Comparison of ENCODE assay signal across 10 cellular contexts in genomic region chr5:394671-395155, GRCh38. TPM values are rescaled to one million over a fixed set of nuclear protein-coding genes. Genes with fewer than 3 reads are reported as not detected.
A peak's percentile ranks its signal among the peaks of the same experiment; 100 is the strongest.
DNase-seq lines count a peak whose midpoint lies in the region; ATAC-seq and TF ChIP-seq lines count a peak whose summit lies in the region.
"Had no signal": no experiment of that assay in that cellular context is flagged by ENCODE, and none has a peak within 500 bp of the region (broad histone marks: within the 10 kb centered on the region; RNA-seq: fewer than 3 reads in every experiment).

No MANE protein-coding gene starts in this region.

- H3K9me3 Mint-ChIP-seq in activated T-cell treated with anti-CD3 and anti-CD28 coated beads, Interleukin-2, amount 50 U/mL, for 4 hours = no peaks in the 10 kb centered on the region
- no peaks in the 10 kb centered on the region for H3K9me3 Mint-ChIP-seq in stimulated activated naive CD8-positive, alpha-beta T cell treated with anti-CD3 and anti-CD28 coated beads, Interleukin-15, amount 100 ng/mL, for 72 hours
- H3K9me3 Mint-ChIP-seq in Calu3 (ENCODE audit: low read depth, unreplicated experiment) = no peaks in the 10 kb centered on the region
- H3K9me3 Mint-ChIP-seq: activated B cell treated with CpG ODN at 0.5 μM for 24 hours had no signal

- no peak for TF ChIP-seq CTCF in Calu3 (IDR thresholded peaks at IDR 0.05; ENCODE audit: unreplicated experiment)

- peak; percentile 22 to 26 for DNase-seq in activated T-cell treated with anti-CD3 and anti-CD28 coated beads, Interleukin-2, amount 50 U/mL, for 48 hours
- DNase-seq in activated T-cell treated with anti-CD3 and anti-CD28 coated beads, Interleukin-2, amount 50 U/mL, for 4 hours = no peak
- peak; percentile 57 for DNase-seq in activated CD8-positive, alpha-beta memory T cell treated with anti-CD3 and anti-CD28 coated beads for 24 hours
- DNase-seq in left lobe of liver (ENCODE audit: low spot score) = peak; percentile 33
- DNase-seq in stimulated activated naive CD8-positive, alpha-beta T cell treated with anti-CD3 and anti-CD28 coated beads, Interleukin-15, amount 100 ng/mL, for 72 hours = peak in 1 of 2 donors; percentile 13
- no peak for DNase-seq in DMS114 treated with DMSO at 0.1 percent for 48 hours (lab: John Stamatoyannopoulos, UW; ENCODE audit: unreplicated experiment)
- no peak for DNase-seq in Calu3
- DNase-seq: activated B cell treated with CpG ODN at 0.5 μM for 24 hours, NCI-H510A treated with DMSO at 0.1 percent for 48 hours had no signal

- CTCF ChIA-PET in Calu3 (lab: Charles Lee) = no interaction called here

- ATAC-seq in activated T-cell treated with anti-CD3 and anti-CD28 coated beads, Interleukin-2, amount 50 U/mL, for 4 hours = no peak
- ATAC-seq in left lobe of liver (no peak), HG03139 (IDR thresholded peaks at IDR 0.05; ENCODE audit: unreplicated experiment) (no peak)
- ATAC-seq in stimulated activated naive CD8-positive, alpha-beta T cell treated with anti-CD3 and anti-CD28 coated beads, Interleukin-15, amount 100 ng/mL, for 72 hours = no peak

- H3K27ac Mint-ChIP-seq in stimulated activated naive CD8-positive, alpha-beta T cell treated with anti-CD3 and anti-CD28 coated beads, Interleukin-15, amount 100 ng/mL, for 72 hours = peak overlapping the region; percentile 69 to 80
- no peak overlapping the region for H3K27ac Mint-ChIP-seq in Calu3 (ENCODE audit: unreplicated experiment)
- H3K27ac Mint-ChIP-seq: activated B cell treated with CpG ODN at 0.5 μM for 24 hours had no signal

- intact Hi-C loops in Calu3 (cut with micrococcal nuclease; ENCODE audit: unreplicated experiment) = no loop called here

- H3K4me1 Mint-ChIP-seq in activated T-cell treated with anti-CD3 and anti-CD28 coated beads, Interleukin-2, amount 50 U/mL, for 4 hours (ENCODE audit: low read depth) = peaks cover 22% of the 10 kb centered on the region
- H3K4me1 Mint-ChIP-seq in stimulated activated naive CD8-positive, alpha-beta T cell treated with anti-CD3 and anti-CD28 coated beads, Interleukin-15, amount 100 ng/mL, for 72 hours = peaks cover 78% of the 10 kb centered on the region
- H3K4me1 Mint-ChIP-seq in Calu3 (ENCODE audit: low read depth, unreplicated experiment) = peaks cover 34% of the 10 kb centered on the region

- no peaks in the 10 kb centered on the region for H3K36me3 Mint-ChIP-seq in activated T-cell treated with anti-CD3 and anti-CD28 coated beads, Interleukin-2, amount 50 U/mL, for 4 hours (ENCODE audit: insufficient read depth)
- H3K36me3 Mint-ChIP-seq in Calu3 (ENCODE audit: insufficient read depth, unreplicated experiment) = peaks cover 14% of the 10 kb centered on the region

- H3K27me3 Mint-ChIP-seq in activated T-cell treated with anti-CD3 and anti-CD28 coated beads, Interleukin-2, amount 50 U/mL, for 4 hours (ENCODE audit: low read depth) = peaks cover 4% of the 10 kb centered on the region
- no peaks in the 10 kb centered on the region for H3K27me3 Mint-ChIP-seq in stimulated activated naive CD8-positive, alpha-beta T cell treated with anti-CD3 and anti-CD28 coated beads, Interleukin-15, amount 100 ng/mL, for 72 hours
- peaks cover 33% of the 10 kb centered on the region for H3K27me3 Mint-ChIP-seq in Calu3 (ENCODE audit: unreplicated experiment)
- H3K27me3 Mint-ChIP-seq: activated B cell treated with CpG ODN at 0.5 μM for 24 hours had no signal

- BruUV-seq in Calu3 (replicated peaks; lab: Mats Ljungman, UMichigan) = no TSS peak

- no peak overlapping the region for H3K4me3 Mint-ChIP-seq in activated T-cell treated with anti-CD3 and anti-CD28 coated beads, Interleukin-2, amount 50 U/mL, for 4 hours
- H3K4me3 Mint-ChIP-seq in stimulated activated naive CD8-positive, alpha-beta T cell treated with anti-CD3 and anti-CD28 coated beads, Interleukin-15, amount 100 ng/mL, for 72 hours = peak overlapping the region; percentile 57 to 79
- no peak overlapping the region for H3K4me3 Mint-ChIP-seq in Calu3 (ENCODE audit: low read depth, unreplicated experiment)
- H3K4me3 Mint-ChIP-seq: activated B cell treated with CpG ODN at 0.5 μM for 24 hours had no signal

RNA-seq across cellular contexts. Expression of gene EXOC3, which starts 48.3 kb away (rescaled TPM):
- 10 to 100 TPM; 62.7 to 78.3 (median 67.2) TPM for total RNA-seq in activated T-cell treated with anti-CD3 and anti-CD28 coated beads, Interleukin-2, amount 50 U/mL, for 4 hours
- total RNA-seq in left lobe of liver (25.7 TPM), Calu3 (2022) (63.8 and 69.4 TPM in 2 replicates)

Comparison
In these comparisons a context has a peak if more than half of its experiments do, and no peak if none do; other contexts are left out.
1. DNase-seq: peak in activated T-cell treated with anti-CD3 and anti-CD28 coated beads, Interleukin-2, amount 50 U/mL, for 48 hours (2 of 2), activated CD8-positive, alpha-beta memory T cell treated with anti-CD3 and anti-CD28 coated beads for 24 hours (single experiment) and left lobe of liver (single experiment); none in activated T-cell treated with anti-CD3 and anti-CD28 coated beads, Interleukin-2, amount 50 U/mL, for 4 hours (single experiment), DMS114 treated with DMSO at 0.1 percent for 48 hours (single experiment) and Calu3 (single experiment).
2. H3K4me3 Mint-ChIP-seq: peak in stimulated activated naive CD8-positive, alpha-beta T cell treated with anti-CD3 and anti-CD28 coated beads, Interleukin-15, amount 100 ng/mL, for 72 hours (2 of 2); none in activated T-cell treated with anti-CD3 and anti-CD28 coated beads, Interleukin-2, amount 50 U/mL, for 4 hours (single experiment) and Calu3 (single experiment).